Comparison of ENCODE assay signal across 25 cellular contexts in the genomic region with DNA sequence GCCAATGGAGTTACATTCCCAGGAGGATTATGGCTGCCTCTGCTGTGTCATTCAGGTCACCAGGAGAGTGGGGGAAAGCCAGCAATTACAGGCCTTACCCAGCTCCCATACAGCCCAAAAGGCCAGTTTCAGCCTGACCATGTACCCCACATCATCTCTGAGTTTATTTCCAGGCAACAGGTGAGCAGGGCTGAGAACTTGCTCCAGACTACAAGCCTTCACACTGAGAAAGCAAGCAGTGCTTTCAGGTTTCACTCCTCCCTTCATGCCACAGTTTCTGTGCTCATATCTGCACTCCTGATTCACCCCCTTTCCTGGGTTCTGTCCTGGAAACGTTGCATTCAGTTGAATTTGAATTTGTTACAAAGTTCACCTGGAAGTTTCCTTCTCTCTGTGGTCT.
DNase-seq lines count a peak whose midpoint lies in the region; ATAC-seq and TF ChIP-seq lines count a peak whose summit lies in the region.
"Had no signal": no experiment of that assay in that cellular context is flagged by ENCODE, and none has a peak within 500 bp of the region (broad histone marks: within the 10 kb centered on the region; RNA-seq: fewer than 3 reads in every experiment).

No MANE protein-coding gene starts in this region.

- TF ChIP-seq CTCF in choroid plexus epithelial cell (conservative IDR thresholded peaks at IDR 0.05; ENCODE audit: low read depth, low read length) = no peak
- TF ChIP-seq CTCF in omental fat pad (IDR thresholded peaks at IDR 0.05) = no peak

- peak overlapping the region; percentile 61 for H3K4me2 ChIP-seq in BLaER1
- H3K4me2 ChIP-seq: SK-N-SH had no signal

- DNase-seq in M059J (ENCODE audit: low read depth) = peak; percentile 20
- peak; percentile 13 for DNase-seq in choroid plexus epithelial cell (ENCODE audit: low read depth)
- DNase-seq in left colon = no peak
- DNase-seq in NCI-H2196 treated with DMSO at 0.1 percent for 48 hours (lab: John Stamatoyannopoulos, UW; ENCODE audit: unreplicated experiment) = no peak
- no peak for DNase-seq in NK-92 (lab: John Stamatoyannopoulos, UW; ENCODE audit: unreplicated experiment)
- no peak for DNase-seq in omental fat pad (ENCODE audit: low spot score)
- DNase-seq: 8988T; ACHN; BE2C; CD4-positive, alpha-beta T cell; COR-L47; DMS53; GOT3; NCI-H1105 treated with DMSO at 0.1 percent for 48 hours; NCI-H146; NCI-H1930; NCI-H2107; NCI-H446 treated with DMSO at 0.1 percent for 48 hours; NCI-H526; NCI-H82; SK-N-SH; SW 1271 had no signal

- no peaks in the 10 kb centered on the region for H3K27me3 ChIP-seq in BLaER1
- H3K27me3 ChIP-seq: BE2C had no signal

- no peak overlapping the region for H3K27ac ChIP-seq in BLaER1
- H3K27ac ChIP-seq: HL-60 had no signal

- no peak overlapping the region for H3K9ac ChIP-seq in BLaER1
- H3K9ac ChIP-seq: SK-N-SH had no signal

- peaks cover 15% of the 10 kb centered on the region for H3K4me1 ChIP-seq in BLaER1
- H3K4me1 ChIP-seq: BE2C had no signal

- ATAC-seq in left colon = peak; percentile 15
- ATAC-seq in omental fat pad (ENCODE audit: low FRiP score) = no peak
- ATAC-seq: HCT116 had no signal

- peaks cover 19% of the 10 kb centered on the region for H3K9me3 ChIP-seq in BLaER1
- H3K9me3 ChIP-seq: BE2C had no signal

- no peaks in the 10 kb centered on the region for H4K20me1 ChIP-seq in BLaER1

- no peaks in the 10 kb centered on the region for H3K36me3 ChIP-seq in BLaER1
- H3K36me3 ChIP-seq: BE2C had no signal

- intact Hi-C loops in left colon (cut with DNase I, micrococcal nuclease) = no loop called here

- H3K4me3 ChIP-seq in BLaER1 (no peak overlapping the region), choroid plexus epithelial cell (ENCODE audit: low read depth, low read length) (no peak overlapping the region)

Comparison
In these comparisons a context has a peak if more than half of its experiments do, and no peak if none do; other contexts are left out.
1. DNase-seq: peak in M059J (single experiment) and choroid plexus epithelial cell (single experiment); none in left colon (0 of 2), NCI-H2196 treated with DMSO at 0.1 percent for 48 hours (single experiment), NK-92 (single experiment) and omental fat pad (single experiment).